Comparison of ENCODE assay signal across 8 cellular contexts in genomic region chr1:109397451-109398342, GRCh38.
DNase-seq lines count a peak whose midpoint lies in the region; ATAC-seq and FAIRE-seq lines count a peak whose summit lies in the region.

Gene SORT1, minus strand, starts transcription at chr1:109397918. Its CDS starts 26 bp downstream, at chr1:109397892.

- DNase-seq in GM18507 (ENCODE audit: extremely low spot score, insufficient read length, low read depth) (peak; percentile 52), NCI-H2196 treated with DMSO at 0.1 percent for 48 hours (lab: John Stamatoyannopoulos, UW; ENCODE audit: unreplicated experiment) (peak; percentile 87), iPS-NIHi7 (ENCODE audit: extremely low spot score) (peak; percentile 97), SKM-1 treated with dmso at 0.1 percent for 144 hours (lab: John Stamatoyannopoulos, UW; ENCODE audit: unreplicated experiment) (no peak)
- DNase-seq in central memory CD4-positive, alpha-beta T cell = peak; percentile 25

- peak within 1 kb of the TSS; percentile 33 to 66 (median 38) for H3K4me3 ChIP-seq in skin epidermis

- H3K27ac ChIP-seq in skin epidermis = peak within 1 kb of the TSS in 17 of 21 experiments; percentile 10 to 80 (median 46)

- FAIRE-seq in GM18507 (lab: Jason Lieb, UNC) = peak; percentile 50

- ATAC-seq in HG03103 (IDR thresholded peaks at IDR 0.05; ENCODE audit: low read depth, unreplicated experiment) = peak; percentile 73
- peak; percentile 90 to 93 for ATAC-seq in activated CD4-positive, CD25-positive, alpha-beta regulatory T cell treated with anti-CD3 and anti-CD28 coated beads, Interleukin-2, amount 50 U/mL, for 24 hours
